11 cellular contexts compared by ENCODE assay signal in the genomic region with DNA sequence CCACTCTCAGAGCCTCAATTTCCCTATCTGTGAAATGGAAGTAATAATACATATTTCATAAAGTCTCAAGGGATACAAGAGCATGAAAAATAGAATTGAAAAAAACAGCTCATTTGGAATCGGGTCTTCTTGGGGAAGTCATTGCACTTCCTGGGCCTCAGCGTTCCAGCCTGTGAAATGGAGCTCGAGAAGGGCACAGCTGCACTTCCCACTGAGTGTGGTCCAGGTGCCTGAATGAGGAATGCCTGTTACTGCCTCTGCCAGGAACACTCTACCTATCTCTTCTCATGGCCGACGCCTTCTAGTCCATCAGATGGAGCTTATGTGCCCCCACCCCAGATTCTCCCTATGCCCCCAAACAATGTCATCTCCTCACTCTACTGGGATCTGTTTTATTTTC. TPM values are rescaled to one million over a fixed set of nuclear protein-coding genes. Genes with fewer than 3 reads are reported as not detected.
DNase-seq lines count a peak whose midpoint lies in the region; ATAC-seq and TF ChIP-seq lines count a peak whose summit lies in the region.
"Had no signal": no experiment of that assay in that cellular context is flagged by ENCODE, and none has a peak within 500 bp of the region (broad histone marks: within the 10 kb centered on the region; RNA-seq: fewer than 3 reads in every experiment).

No MANE protein-coding gene starts in this region.

- H3K9ac ChIP-seq in SU-DHL-6 (ENCODE audit: low read length): no peak overlapping the region

- H3K27ac ChIP-seq in SU-DHL-6 (ENCODE audit: low read depth, low read length) (no peak overlapping the region), mesodermal cell (ENCODE audit: low read depth, low read length, severe bottlenecking) (no peak overlapping the region), transverse colon (peak overlapping the region; percentile 94 to 95 (median 94)), upper lobe of left lung (peak overlapping the region in 2 of 4 donors; percentile 87 to 88)

- in situ Hi-C loops in transverse colon (cut with MboI; ENCODE audit: low pct_ligation_motif_present in 1 of 4, low pct_unique_long_range_greater_than_20kb in 1 of 4, low sequenced_read_pairs in 3 of 4): no loop called here

- no peak overlapping the region for H3K27ac Mint-ChIP-seq in activated naive CD4-positive, alpha-beta T cell treated with anti-CD3 and anti-CD28 coated beads for 36 hours

- H3K79me2 ChIP-seq in SU-DHL-6 (ENCODE audit: insufficient read depth, low read length): no peaks in the 10 kb centered on the region

- peak overlapping the region; percentile 33 for H3K4me3 Mint-ChIP-seq in activated naive CD4-positive, alpha-beta T cell treated with anti-CD3 and anti-CD28 coated beads for 36 hours

- no peaks in the 10 kb centered on the region for H4K20me1 ChIP-seq in SU-DHL-6 (ENCODE audit: low read depth, low read length)

- H3K4me2 ChIP-seq in SU-DHL-6 (ENCODE audit: low read depth, low read length, poor library complexity, severe bottlenecking): peak overlapping the region; percentile 41

- no peak for ATAC-seq in upper lobe of left lung (ENCODE audit: low FRiP score in 2 of 2)

- no peaks in the 10 kb centered on the region for H3F3A ChIP-seq in SU-DHL-6 (ENCODE audit: insufficient read depth)

- no peak overlapping the region for H3K4me3 ChIP-seq in SU-DHL-6 (ENCODE audit: insufficient read depth, low read length, poor library complexity, severe bottlenecking)
- H3K4me3 ChIP-seq in mesodermal cell (ENCODE audit: extremely low read depth, insufficient read depth, low read length, poor library complexity, severe bottlenecking): peak overlapping the region; percentile 83
- H3K4me3 ChIP-seq in transverse colon: no peak overlapping the region
- H3K4me3 ChIP-seq in upper lobe of left lung: no peak overlapping the region
- H3K4me3 ChIP-seq in foreskin fibroblast (ENCODE audit: low read depth in 1 of 2, low read length in 2 of 2): peak overlapping the region in 1 of 2 donors; percentile 67

- H3K9me2 ChIP-seq in SU-DHL-6 (replicated peaks; ENCODE audit: insufficient read depth, low read length): no peaks in the 10 kb centered on the region

- H3K36me3 Mint-ChIP-seq in activated naive CD4-positive, alpha-beta T cell treated with anti-CD3 and anti-CD28 coated beads for 36 hours (ENCODE audit: low read depth): no peaks in the 10 kb centered on the region

- peaks cover 37% of the 10 kb centered on the region for H3K27me3 Mint-ChIP-seq in activated naive CD4-positive, alpha-beta T cell treated with anti-CD3 and anti-CD28 coated beads for 36 hours (ENCODE audit: low read depth)

- CTCF ChIA-PET in activated naive CD4-positive, alpha-beta T cell treated with anti-CD3 and anti-CD28 coated beads for 36 hours (lab: Charles Lee): interaction anchor here (0.6 kb wide), 1 partner anchor 294 kb away, joined by 5 read pairs; no protein-coding TSS in a partner anchor

- TF ChIP-seq CTCF in SU-DHL-6 (IDR thresholded peaks at IDR 0.05; ENCODE audit: insufficient read depth, low read length, poor library complexity, severe bottlenecking) (no peak), transverse colon (IDR thresholded peaks at IDR 0.05) (no peak), upper lobe of left lung (IDR thresholded peaks at IDR 0.05) (no peak), foreskin fibroblast (IDR thresholded peaks at IDR 0.05; ENCODE audit: low read depth, low read length) (no peak)

- H3K4me1 Mint-ChIP-seq in activated naive CD4-positive, alpha-beta T cell treated with anti-CD3 and anti-CD28 coated beads for 36 hours (ENCODE audit: low read depth): peaks cover 3% of the 10 kb centered on the region

- no peak overlapping the region for H2AFZ ChIP-seq in SU-DHL-6 (ENCODE audit: low read depth, low read length, severe bottlenecking)

- no peaks in the 10 kb centered on the region for H3K9me3 Mint-ChIP-seq in activated naive CD4-positive, alpha-beta T cell treated with anti-CD3 and anti-CD28 coated beads for 36 hours

- WGBS in mesodermal cell (ENCODE audit: insufficient coverage in 2 of 2), 2 experiments: 75 to 90% methylated on average over 4 to 5 of the region's 5 CpGs
- WGBS in transverse colon (ENCODE audit: low coverage in 1 of 2), 2 donors: 76 to 94% methylated on average over 3 to 5 of the region's 5 CpGs
- 91 to 95% methylated on average over 5 of the region's 5 CpGs for WGBS in upper lobe of left lung, 2 donors

- 0 out of 2 replicates have a peak, but pooled peaks cover 3% of the 10 kb centered on the region for H3K27me3 ChIP-seq in SU-DHL-6 (ENCODE audit: low read length)
- H3K27me3 ChIP-seq in transverse colon: no peaks in the 10 kb centered on the region
- peaks cover 0 to 8% (median 0%) of the 10 kb centered on the region in 4 donors for H3K27me3 ChIP-seq in upper lobe of left lung

- no peak for DNase-seq in activated naive CD4-positive, alpha-beta T cell treated with anti-CD3 and anti-CD28 coated beads for 36 hours
- no peak for DNase-seq in activated naive CD4-positive, alpha-beta T cell treated with Interleukin-2 at 50 U/mL for 16 hours
- DNase-seq in transverse colon (no peak), upper lobe of left lung (no peak), NCI-H1092 (lab: John Stamatoyannopoulos, UW) (no peak), foreskin fibroblast (no peak)
- DNase-seq: foreskin keratinocyte; mesendoderm; stimulated activated CD4-positive, alpha-beta T cell treated with anti-CD3 and anti-CD28 coated beads, Interleukin-4, amount 100 ng/mL, for 4 hours had no signal

- H3K36me3 ChIP-seq in SU-DHL-6 (ENCODE audit: low read length) (no peaks in the 10 kb centered on the region), mesodermal cell (ENCODE audit: control insufficient read depth, insufficient read depth, low read length) (peaks cover 13% of the 10 kb centered on the region), transverse colon (no peaks in the 10 kb centered on the region), upper lobe of left lung (no peaks in the 10 kb centered on the region)

- no peak for TF ChIP-seq EP300 in transverse colon (IDR thresholded peaks at IDR 0.05; ENCODE audit: low read depth)
- no peak for TF ChIP-seq EP300 in upper lobe of left lung (IDR thresholded peaks at IDR 0.05)

- H3K9me3 ChIP-seq in SU-DHL-6 (ENCODE audit: insufficient read depth, low read length) (no peaks in the 10 kb centered on the region), mesodermal cell (ENCODE audit: control insufficient read depth, low read length) (no peaks in the 10 kb centered on the region), transverse colon (no peaks in the 10 kb centered on the region), upper lobe of left lung (no peaks in the 10 kb centered on the region)

- TF ChIP-seq POLR2A in transverse colon (IDR thresholded peaks at IDR 0.05) (no peak), upper lobe of left lung (IDR thresholded peaks at IDR 0.05) (no peak)

- intact Hi-C loops in activated naive CD4-positive, alpha-beta T cell treated with anti-CD3 and anti-CD28 coated beads for 36 hours (cut with micrococcal nuclease): loop anchor here (2.0 kb wide), 1 partner anchor 57 kb away; no protein-coding TSS in a partner anchor
- intact Hi-C loops in transverse colon (cut with DNase I; ENCODE audit: low total_unique reads): loop anchor here (5.0 kb wide), 1 partner anchor 83 kb away; no protein-coding TSS in a partner anchor

- peaks cover 17% of the 10 kb centered on the region for H3K4me1 ChIP-seq in mesodermal cell (ENCODE audit: control insufficient read depth, insufficient read depth, low read length, poor library complexity, severe bottlenecking)
- peaks cover 22 to 62% (median 47%) of the 10 kb centered on the region in 4 donors for H3K4me1 ChIP-seq in transverse colon
- H3K4me1 ChIP-seq in upper lobe of left lung: peaks cover 21 to 44% (median 28%) of the 10 kb centered on the region in 4 donors
- H3K4me1 ChIP-seq: foreskin keratinocyte had no signal

RNA-seq across cellular contexts. Expression of a gene that starts 0.9 kb away (rescaled TPM):
- total RNA-seq in activated naive CD4-positive, alpha-beta T cell treated with anti-CD3 and anti-CD28 coated beads for 36 hours: under 1 TPM; 0.57 to 0.64 TPM
- polyA plus RNA-seq in mesodermal cell (2013, experiment 1 of 2): 13.9 TPM
- polyA plus RNA-seq in mesodermal cell (2013, experiment 2 of 2): 12.6 TPM
- total RNA-seq in transverse colon (100 to 1,000 TPM in 2 of 4 donors, 10 to 100 TPM in 2; 74.6 to 168 (median 94.5) TPM), upper lobe of left lung (10 to 100 TPM in 4 of 6 donors, 1 to 10 TPM in 2; 6.3 to 29.4 (median 15.1) TPM)

Comparison
In these comparisons a context has a peak if more than half of its experiments do, and no peak if none do; other contexts are left out.
1. H3K27ac ChIP-seq: peak in transverse colon (4 of 4); none in SU-DHL-6 (single experiment) and mesodermal cell (single experiment).
2. RNA of a gene that starts 0.9 kb away (total RNA-seq): 74.6 to 168 TPM in transverse colon and 6.3 to 29.4 TPM in upper lobe of left lung; 0.57 to 0.64 TPM in activated naive CD4-positive, alpha-beta T cell treated with anti-CD3 and anti-CD28 coated beads for 36 hours; every median in the first group is over 4 times any median in the second.